8 cellular contexts compared by ENCODE assay signal in the genomic region with DNA sequence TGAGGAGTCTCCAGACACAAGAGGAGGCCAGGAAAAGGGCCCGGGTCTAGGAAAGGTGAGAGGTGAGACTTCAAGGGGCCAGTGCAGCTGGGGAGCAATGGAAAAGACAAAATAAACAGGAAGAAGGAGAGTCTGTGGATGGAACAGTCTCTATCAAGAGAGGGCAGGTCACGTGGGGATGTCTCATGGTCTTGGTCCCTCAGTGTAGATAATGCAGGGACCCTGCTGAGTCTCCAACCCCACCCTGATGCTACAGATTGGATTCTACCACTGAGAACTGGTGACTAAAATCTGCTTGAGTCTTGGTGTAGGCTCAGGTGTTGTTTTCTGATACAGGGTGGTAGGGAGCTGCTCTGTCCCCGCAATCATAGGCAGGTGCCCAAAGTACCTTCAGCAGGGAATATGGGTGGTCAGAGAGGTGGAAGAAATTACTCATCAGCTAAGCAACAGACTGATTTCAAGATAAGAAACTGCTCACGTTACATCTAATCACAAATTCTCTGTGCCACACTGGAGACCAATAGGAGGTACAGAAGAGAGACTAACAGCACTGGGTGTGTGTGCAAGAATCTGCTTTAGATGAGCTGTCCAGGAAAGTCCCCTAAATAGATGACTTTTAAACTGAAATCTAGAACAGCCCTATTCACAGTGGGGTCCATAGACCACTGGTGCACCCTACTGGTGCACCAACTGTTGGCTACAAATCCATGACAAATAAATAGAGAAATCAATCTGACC.
DNase-seq lines count a peak whose midpoint lies in the region; ATAC-seq and TF ChIP-seq lines count a peak whose summit lies in the region.

No MANE protein-coding gene starts in this region.

- DNase-seq in stimulated activated CD4-positive, alpha-beta T cell treated with anti-CD3 and anti-CD28 coated beads, Interleukin-1b, Interleukin-23, amount 100 ng/mL, for 48 hours: peak; percentile 22
- no peak for DNase-seq in stimulated activated CD4-positive, alpha-beta T cell treated with anti-CD3 and anti-CD28 coated beads, Interleukin-12 subunit alpha, Interleukin-12 subunit beta, amount 100 ng/mL, for 4 hours
- DNase-seq in chondrocyte (ENCODE audit: low spot score): no peak
- DNase-seq in vagina (ENCODE audit: extremely low spot score in 2 of 2): peak; percentile 34 to 62
- no peak for DNase-seq in dedifferentiated amniotic fluid mesenchymal stem cell (ENCODE audit: extremely low spot score)
- no peak for DNase-seq in midbrain (lab: John Stamatoyannopoulos, UW)

- no peak overlapping the region for H3K4me3 ChIP-seq in vagina

- H3K36me3 ChIP-seq in vagina: no peaks in the 10 kb centered on the region

- H3K4me1 Mint-ChIP-seq in chondrocyte (ENCODE audit: low read depth): no peaks in the 10 kb centered on the region

- no peaks in the 10 kb centered on the region for H3K27me3 ChIP-seq in vagina

- H3K9me3 Mint-ChIP-seq in chondrocyte (ENCODE audit: low read depth): peaks cover 5% of the 10 kb centered on the region

- peak; percentile 84 for ATAC-seq in HG03558 (IDR thresholded peaks at IDR 0.05; ENCODE audit: extremely low read depth, unreplicated experiment)
- no peak for ATAC-seq in GM19455 (IDR thresholded peaks at IDR 0.05; ENCODE audit: unreplicated experiment)

- peak; percentile 38 for TF ChIP-seq CTCF in chondrocyte (IDR thresholded peaks at IDR 0.05)
- peak in 1 of 3 experiments; percentile 7 for TF ChIP-seq CTCF in vagina (IDR thresholded peaks at IDR 0.05)

- H3K9me3 ChIP-seq in vagina: no peaks in the 10 kb centered on the region

- no peak overlapping the region for H3K4me3 Mint-ChIP-seq in chondrocyte (ENCODE audit: unreplicated experiment)

- peaks cover 2% of the 10 kb centered on the region for H3K36me3 Mint-ChIP-seq in chondrocyte (ENCODE audit: low read depth)

- TF ChIP-seq POLR2A in vagina (IDR thresholded peaks at IDR 0.05): no peak

- intact Hi-C loops in vagina (cut with DNase I): no loop called here

- no peak overlapping the region for H3K27ac Mint-ChIP-seq in chondrocyte (ENCODE audit: unreplicated experiment)

- no peaks in the 10 kb centered on the region for H3K4me1 ChIP-seq in vagina

- peaks cover 35% of the 10 kb centered on the region for H3K27me3 Mint-ChIP-seq in chondrocyte (ENCODE audit: low read depth)

- no peak overlapping the region for H3K27ac ChIP-seq in vagina

Comparison
In these comparisons a context has a peak if more than half of its experiments do, and no peak if none do; other contexts are left out.
1. DNase-seq: peak in stimulated activated CD4-positive, alpha-beta T cell treated with anti-CD3 and anti-CD28 coated beads, Interleukin-1b, Interleukin-23, amount 100 ng/mL, for 48 hours (single experiment) and vagina (2 of 2); none in stimulated activated CD4-positive, alpha-beta T cell treated with anti-CD3 and anti-CD28 coated beads, Interleukin-12 subunit alpha, Interleukin-12 subunit beta, amount 100 ng/mL, for 4 hours (single experiment), chondrocyte (single experiment), dedifferentiated amniotic fluid mesenchymal stem cell (single experiment) and midbrain (single experiment).